ENCODE assay signal across 9 cellular contexts in the genomic region with DNA sequence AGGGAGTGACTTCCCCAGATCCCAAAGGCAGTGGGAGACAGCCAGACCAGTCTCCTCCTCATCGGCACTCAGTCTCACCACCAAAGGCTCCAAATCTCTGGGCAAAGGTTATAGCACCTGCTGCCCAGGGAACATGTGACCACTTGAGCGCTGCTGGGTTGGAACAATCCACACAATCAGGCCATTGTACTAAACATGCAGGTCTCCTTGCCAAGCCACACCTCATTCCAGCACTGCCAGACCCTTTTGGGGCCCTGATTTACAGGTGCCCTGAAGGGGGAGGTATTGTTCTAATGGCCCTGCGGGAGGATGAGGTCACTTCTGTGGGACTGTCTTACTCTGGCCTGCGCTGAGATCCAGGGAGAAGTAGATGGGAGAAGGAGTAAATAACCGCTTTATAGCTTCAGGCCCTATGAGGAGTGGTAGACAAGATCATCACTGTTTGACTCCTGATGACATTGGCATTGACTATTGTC. TPM values are rescaled to one million over a fixed set of nuclear protein-coding genes. Genes with fewer than 3 reads are reported as not detected.
DNase-seq lines count a peak whose midpoint lies in the region; ATAC-seq and TF ChIP-seq lines count a peak whose summit lies in the region.
"Not testable (repeated sequence)": the region's sequence is repeated elsewhere in the genome, so short reads cannot be mapped to it uniquely, and the experiment has no call there.
"Had no signal": no experiment of that assay in that cellular context is flagged by ENCODE, and none has a peak within 500 bp of the region (broad histone marks: within the 10 kb centered on the region; RNA-seq: fewer than 3 reads in every experiment).

No MANE protein-coding gene starts in this region.

- not testable (repeated sequence) for H3K4me3 ChIP-seq in breast epithelium, lung

- not testable (repeated sequence) for TF ChIP-seq POLR2A in breast epithelium (IDR thresholded peaks at IDR 0.05)

- not testable (repeated sequence) for H3K4me1 ChIP-seq in breast epithelium
- peaks cover 0 to 11% of the 10 kb centered on the region in 2 donors for H3K4me1 ChIP-seq in lung (ENCODE audit: control insufficient read depth in 2 of 2, insufficient read depth in 2 of 2, low read length in 2 of 2)

- not testable (repeated sequence) for TF ChIP-seq CTCF in breast epithelium (IDR thresholded peaks at IDR 0.05); lung (IDR thresholded peaks at IDR 0.05; ENCODE audit: control extremely low read depth, extremely low read depth)

- peak; percentile 86 for DNase-seq in DMS79 (lab: John Stamatoyannopoulos, UW)
- DNase-seq in NCI-H1105 treated with DMSO at 0.1 percent for 48 hours (lab: John Stamatoyannopoulos, UW): peak; percentile 9
- DNase-seq in NCI-H526 treated with DMSO at 0.1 percent for 48 hours (lab: John Stamatoyannopoulos, UW): peak; percentile 71
- DNase-seq in breast epithelium (ENCODE audit: low spot score in 2 of 2): peak in 1 of 2 donors; percentile 65
- peak; percentile 69 for DNase-seq in islet precursor cell
- peak; percentile 51 for DNase-seq in lung (ENCODE audit: low spot score)
- peak; percentile 70 for DNase-seq in renal cortical epithelial cell (ENCODE audit: low read depth)

- H3K9me3 ChIP-seq in breast epithelium; lung (ENCODE audit: control insufficient read depth in 2 of 2, insufficient read depth in 1 of 2, low read length in 1 of 2): not testable (repeated sequence)

- H3K27me3 ChIP-seq in breast epithelium; lung (ENCODE audit: control insufficient read depth, insufficient read depth): not testable (repeated sequence)

- H3K27ac ChIP-seq in breast epithelium (peak overlapping the region; percentile 48 to 68), lung (ENCODE audit: low read depth in 1 of 2, low read length in 1 of 2) (peak overlapping the region in 1 of 2 donors; percentile 67)

- 73 to 91% methylated on average over 5 of the region's 5 CpGs for WGBS in lung, 2 donors

- not testable (repeated sequence) for H3K36me3 ChIP-seq in breast epithelium; lung (ENCODE audit: control insufficient read depth in 2 of 2, insufficient read depth in 2 of 2, low read length in 2 of 2)

- intact Hi-C loops in breast epithelium (cut with DNase I; ENCODE audit: low total_unique reads): not testable (repeated sequence)

- ATAC-seq in lung (ENCODE audit: insufficient read depth, low FRiP score): not testable (repeated sequence)

RNA-seq across cellular contexts. Expression of a gene that starts 10.0 kb away (rescaled TPM):
- total RNA-seq in breast epithelium (1 to 10 TPM in 2 of 3 donors, under 1 TPM in 1; under 0.01 to 2.6 (median 1.0) TPM), lung (1 to 10 TPM in 1 of 2 donors, under 1 TPM in 1; 0.28 to 5.9 TPM), renal cortical epithelial cell (86.5 and 273 TPM in 2 replicates)
- 1 to 10 TPM in 1 of 2 donors, under 1 TPM in 1; 0.89 to 3.8 TPM for polyA plus RNA-seq in lung
- total RNA-seq: occipital lobe, smooth muscle cell had no signal
- polyA plus RNA-seq: smooth muscle cell had no signal

Comparison
In these comparisons a context has a peak if more than half of its experiments do, and no peak if none do; other contexts are left out.
1. RNA of a gene that starts 10.0 kb away (total RNA-seq): 86.5 to 273 TPM in renal cortical epithelial cell; 0.28 to 5.9 TPM in lung and under 0.01 to 2.6 TPM in breast epithelium; every median in the first group is over 10 times any median in the second.